In the genomic region with DNA sequence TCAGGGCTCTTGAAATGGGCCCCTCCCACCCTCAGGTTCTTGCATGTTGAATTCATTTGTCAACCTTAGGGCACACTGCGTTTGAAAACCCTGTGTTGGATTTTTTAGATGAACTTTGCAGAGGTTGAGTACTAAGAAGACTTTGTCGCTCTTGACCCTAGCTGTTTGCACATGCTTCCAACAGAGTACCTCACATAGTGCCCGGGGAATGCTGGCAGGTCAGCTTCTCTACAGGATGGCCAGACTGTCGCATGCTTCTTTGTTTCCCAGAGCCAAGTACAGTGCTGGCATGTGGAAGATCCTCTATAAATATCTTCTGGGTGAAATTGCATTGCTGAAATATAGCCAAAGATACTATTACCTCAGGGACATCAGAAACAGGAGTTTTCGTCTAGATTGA, we compare ENCODE assay signal across 28 cellular contexts. TPM values are rescaled to one million over a fixed set of nuclear protein-coding genes. Genes with fewer than 3 reads are reported as not detected.
"Had no signal": no experiment of that assay in that cellular context is flagged by ENCODE, and none has a peak within 500 bp of the region (broad histone marks: within the 10 kb centered on the region; RNA-seq: fewer than 3 reads in every experiment).

No MANE protein-coding gene starts in this region.

- H3K4me1 ChIP-seq: colonic mucosa, foreskin keratinocyte, parathyroid adenoma, thyroid gland had no signal

- H3K9ac ChIP-seq: parathyroid adenoma had no signal

- H3K36me3 ChIP-seq: colonic mucosa, gastroesophageal sphincter, sigmoid colon, stomach, thyroid gland had no signal

- H3K79me2 ChIP-seq: parathyroid adenoma had no signal

- H3K27me3 Mint-ChIP-seq: dendritic cell treated with granulocyte-macrophage colony-stimulating factor and Interleukin-4, amounts not matched to agents 40 ng/mL and 50 ng/mL, for 4 days; naive B cell; natural killer cell treated with Interleukin-12 subunit alpha and Interleukin-12 subunit beta and Interleukin-15 and Interleukin-18, amount 100 ng/mL, for 72 hours; progenitor cell of endocrine pancreas; type B pancreatic cell had no signal

- H3K27ac ChIP-seq: colonic mucosa, epithelial cell of prostate, foreskin keratinocyte, gastroesophageal sphincter, parathyroid adenoma, sigmoid colon, stomach, thyroid gland had no signal

- H3K27me3 ChIP-seq: colonic mucosa, foreskin keratinocyte, gastroesophageal sphincter, sigmoid colon, stomach, thyroid gland had no signal

- H3K36me3 Mint-ChIP-seq: immature natural killer cell; mesothelial cell of epicardium; naive B cell; natural killer cell treated with Interleukin-12 subunit alpha and Interleukin-12 subunit beta and Interleukin-15 and Interleukin-18, amount 100 ng/mL, for 72 hours; stimulated activated effector memory CD8-positive, alpha-beta T cell treated with anti-CD3 and anti-CD28 coated beads, Interleukin-12 subunit alpha, Interleukin-12 subunit beta, amount 100 ng/mL, for 72 hours; type B pancreatic cell had no signal

- H3K4me1 Mint-ChIP-seq: immature natural killer cell; naive B cell; stimulated activated effector memory CD8-positive, alpha-beta T cell treated with anti-CD3 and anti-CD28 coated beads, Interleukin-12 subunit alpha, Interleukin-12 subunit beta, amount 100 ng/mL, for 72 hours had no signal

- DNase-seq: effector CD8-positive, alpha-beta T cell; endodermal cell; foreskin keratinocyte; hypothalamus; immature natural killer cell; islet precursor cell; kidney glomerular epithelial cell; mesenchymal stem cell; naive B cell; sigmoid colon; stimulated activated CD4-positive, alpha-beta T cell treated with anti-CD3 and anti-CD28 coated beads, Interleukin-2, amount 100 ng/mL, for 24 hours; stimulated activated CD4-positive, alpha-beta T cell treated with anti-CD3 and anti-CD28 coated beads, Interleukin-4, amount 100 ng/mL, for 24 hours; stimulated activated naive CD4-positive, alpha-beta T cell treated with Interleukin-2 at 50 U/mL for 16 hours; stomach; thyroid gland had no signal

- H3K9me3 Mint-ChIP-seq: endodermal cell, mesothelial cell of epicardium, neural crest cell, type B pancreatic cell had no signal

- ATAC-seq: esophagus mucosa; foreskin keratinocyte; gastroesophageal sphincter; natural killer cell treated with Interleukin-12 subunit alpha and Interleukin-12 subunit beta and Interleukin-15 and Interleukin-18, amount 100 ng/mL, for 72 hours; stimulated activated effector memory CD8-positive, alpha-beta T cell treated with anti-CD3 and anti-CD28 coated beads, Interleukin-12 subunit alpha, Interleukin-12 subunit beta, amount 100 ng/mL, for 72 hours had no signal

- H3K9me3 ChIP-seq: colonic mucosa, gastroesophageal sphincter, mucosa of descending colon, sigmoid colon, stomach, thyroid gland had no signal

- H3K27ac Mint-ChIP-seq: dendritic cell treated with granulocyte-macrophage colony-stimulating factor and Interleukin-4, amounts not matched to agents 40 ng/mL and 50 ng/mL, for 4 days; endodermal cell; immature natural killer cell; mesothelial cell of epicardium; naive B cell; natural killer cell treated with Interleukin-12 subunit alpha and Interleukin-12 subunit beta and Interleukin-15 and Interleukin-18, amount 100 ng/mL, for 72 hours; progenitor cell of endocrine pancreas; stimulated activated effector memory CD8-positive, alpha-beta T cell treated with anti-CD3 and anti-CD28 coated beads, Interleukin-12 subunit alpha, Interleukin-12 subunit beta, amount 100 ng/mL, for 72 hours; type B pancreatic cell had no signal

- H2AFZ ChIP-seq: parathyroid adenoma had no signal

- H3K4me3 ChIP-seq: colonic mucosa, gastroesophageal sphincter, mucosa of descending colon, sigmoid colon, stomach, thyroid gland had no signal

- H3K4me3 Mint-ChIP-seq: dendritic cell treated with granulocyte-macrophage colony-stimulating factor and Interleukin-4, amounts not matched to agents 40 ng/mL and 50 ng/mL, for 4 days; endodermal cell; immature natural killer cell; mesothelial cell of epicardium; naive B cell; natural killer cell treated with Interleukin-12 subunit alpha and Interleukin-12 subunit beta and Interleukin-15 and Interleukin-18, amount 100 ng/mL, for 72 hours; neural crest cell; stimulated activated effector memory CD8-positive, alpha-beta T cell treated with anti-CD3 and anti-CD28 coated beads, Interleukin-12 subunit alpha, Interleukin-12 subunit beta, amount 100 ng/mL, for 72 hours; type B pancreatic cell had no signal

RNA-seq across cellular contexts. Expression of a gene that starts 59.9 kb away (rescaled TPM):
- total RNA-seq: natural killer cell treated with Interleukin-12 subunit alpha and Interleukin-12 subunit beta and Interleukin-15 and Interleukin-18, amount 100 ng/mL, for 72 hours had no signal
- polyA plus RNA-seq: immature natural killer cell had no signal
